Comparison of ENCODE assay signal across 8 cellular contexts in genomic region chrX:155026727-155027508, GRCh38. TPM values are rescaled to one million over a fixed set of nuclear protein-coding genes. Genes with fewer than 3 reads are reported as not detected.
DNase-seq lines count a peak whose midpoint lies in the region; ATAC-seq and TF ChIP-seq lines count a peak whose summit lies in the region.

Gene FUNDC2 (plus strand): TSS chrX:155026844. CDS start chrX:155026939, 95 bp downstream.

- no peak for TF ChIP-seq CTCF in OCI-LY3 (IDR thresholded peaks at IDR 0.05; ENCODE audit: low read depth, low read length)
- no peak for TF ChIP-seq CTCF in endothelial cell (IDR thresholded peaks at IDR 0.05; ENCODE audit: unreplicated experiment)

- peak within 1 kb of the TSS; percentile 95 for H3K9ac ChIP-seq in OCI-LY3 (ENCODE audit: low read length)

- no peaks in the 10 kb centered on the region for H3K36me3 ChIP-seq in OCI-LY3 (replicated peaks; ENCODE audit: low read depth, low read length)

- no peaks in the 10 kb centered on the region for H3K9me3 Mint-ChIP-seq in endothelial cell (ENCODE audit: unreplicated experiment)

- peaks cover 6% of the 10 kb centered on the region for H3K4me1 Mint-ChIP-seq in endothelial cell (ENCODE audit: unreplicated experiment)

- peak within 1 kb of the TSS; percentile 92 for H3K4me2 ChIP-seq in OCI-LY3 (ENCODE audit: low read length)

- H4K20me1 ChIP-seq in OCI-LY3 (ENCODE audit: insufficient read depth, low read length) = no peaks in the 10 kb centered on the region

- peak within 1 kb of the TSS; percentile 91 for H3K4me3 Mint-ChIP-seq in endothelial cell (ENCODE audit: unreplicated experiment)

- H3K27ac Mint-ChIP-seq in endothelial cell (ENCODE audit: unreplicated experiment) = peak within 1 kb of the TSS; percentile 91

- H3K9me3 ChIP-seq in OCI-LY3 (ENCODE audit: insufficient read depth, low read length) = no peaks in the 10 kb centered on the region

- H2AFZ ChIP-seq in OCI-LY3 (ENCODE audit: low read depth, low read length) = peak within 1 kb of the TSS; percentile 86

- peaks cover 8% of the 10 kb centered on the region for H3K4me1 ChIP-seq in OCI-LY3 (ENCODE audit: low read length)

- H3K27me3 Mint-ChIP-seq in endothelial cell (ENCODE audit: unreplicated experiment) = peaks cover 2% of the 10 kb centered on the region

- H3K79me2 ChIP-seq in OCI-LY3 (ENCODE audit: low read length) = peaks cover 40% of the 10 kb centered on the region

- ATAC-seq in GM21528 (IDR thresholded peaks at IDR 0.05; ENCODE audit: low FRiP score, unreplicated experiment) = peak; percentile 94

- peak; percentile 79 for DNase-seq in DMS 273 treated with DMSO at 0.1 percent for 48 hours (lab: John Stamatoyannopoulos, UW)
- DNase-seq in HuH-7.5 (ENCODE audit: low spot score) = peak; percentile 54
- peak; percentile 91 for DNase-seq in activated CD8-positive, alpha-beta memory T cell treated with anti-CD3 and anti-CD28 coated beads, Interleukin-2, amount 50 U/mL, for 48 hours
- peak; percentile 85 for DNase-seq in endothelial cell (ENCODE audit: low spot score)
- DNase-seq in midbrain (lab: John Stamatoyannopoulos, UW) = peak; percentile 90
- peak; percentile 86 for DNase-seq in stimulated activated CD8-positive, alpha-beta memory T cell treated with anti-CD3 and anti-CD28 coated beads, Interleukin-2, amount 100 ng/mL, for 1 hour (ENCODE audit: low read depth in 2 of 2)

- peak within 1 kb of the TSS; percentile 84 for H3K27ac ChIP-seq in OCI-LY3 (ENCODE audit: low read length)

- peak within 1 kb of the TSS; percentile 97 for H3K4me3 ChIP-seq in OCI-LY3 (ENCODE audit: low read length)

- H3K27me3 ChIP-seq in OCI-LY3 (ENCODE audit: low read depth, low read length) = no peaks in the 10 kb centered on the region

- H3K36me3 Mint-ChIP-seq in endothelial cell (ENCODE audit: low read depth, unreplicated experiment) = no peaks in the 10 kb centered on the region

RNA-seq across cellular contexts. Expression of gene FUNDC2, which starts in this region (rescaled TPM):
- 54.5 TPM for total RNA-seq in endothelial cell (ENCODE audit: unreplicated experiment)

Comparison
In these comparisons a context has a peak if more than half of its experiments do, and no peak if none do; other contexts are left out.
1. Peak in every context shown above with its lines: DNase-seq, ATAC-seq, H3K4me3 ChIP-seq and H3K27ac ChIP-seq.